8 cellular contexts compared by ENCODE assay signal in the genomic region with DNA sequence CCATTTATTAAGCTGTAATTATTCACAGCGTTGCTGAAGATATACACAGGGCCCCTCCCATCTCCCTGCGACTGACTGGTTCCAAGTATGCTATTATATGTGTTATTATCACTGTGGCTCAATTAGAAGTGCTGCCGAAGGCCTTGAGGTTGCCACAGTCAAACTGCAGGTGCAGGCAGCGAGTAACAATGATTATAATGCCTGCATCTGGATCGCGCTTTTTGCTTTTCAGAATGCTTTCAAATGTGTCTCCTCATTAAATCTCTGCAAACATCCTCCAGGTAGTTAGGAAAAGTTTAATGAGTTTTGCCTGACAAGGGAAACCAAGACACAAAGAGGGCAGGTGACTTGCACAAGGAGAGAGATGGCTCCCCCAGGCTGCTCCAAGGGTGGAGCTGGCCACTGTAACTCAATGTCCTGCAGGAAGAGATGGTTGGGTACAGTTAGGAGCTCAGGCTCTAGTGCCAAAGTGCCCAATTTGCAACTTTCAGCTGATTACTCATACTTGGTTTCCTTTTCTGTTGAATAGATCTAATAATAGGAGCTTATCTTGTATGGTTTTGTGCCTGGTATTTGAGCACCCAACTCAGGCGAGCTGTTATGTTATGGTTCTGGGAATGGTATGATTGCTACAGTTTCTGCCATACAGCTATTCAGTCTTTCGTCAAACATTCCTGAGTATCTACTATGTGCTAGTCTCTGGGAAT. TPM values are rescaled to one million over a fixed set of nuclear protein-coding genes. Genes with fewer than 3 reads are reported as not detected.
DNase-seq lines count a peak whose midpoint lies in the region; ATAC-seq and TF ChIP-seq lines count a peak whose summit lies in the region.

No MANE protein-coding gene starts in this region.

- peaks cover 6 to 37% of the 10 kb centered on the region in 2 donors for H3K4me1 ChIP-seq in lung (ENCODE audit: control insufficient read depth in 2 of 2, insufficient read depth in 2 of 2, low read length in 2 of 2)
- peaks cover 29% of the 10 kb centered on the region for H3K4me1 ChIP-seq in body of pancreas
- H3K4me1 ChIP-seq in mesendoderm (ENCODE audit: control insufficient read depth, low read depth, low read length): peaks cover 7% of the 10 kb centered on the region

- no peak overlapping the region for H3K4me2 ChIP-seq in mesendoderm (ENCODE audit: low read length)

- no peak overlapping the region for H2BK5ac ChIP-seq in mesendoderm (ENCODE audit: low read length)

- H3K9me3 ChIP-seq in lung (ENCODE audit: control insufficient read depth in 2 of 2, insufficient read depth in 1 of 2, low read length in 1 of 2) (no peaks in the 10 kb centered on the region), body of pancreas (no peaks in the 10 kb centered on the region)

- no peaks in the 10 kb centered on the region for H3K79me2 ChIP-seq in mesendoderm (ENCODE audit: control insufficient read depth, insufficient read depth, low read length)

- H3K4me3 Mint-ChIP-seq in activated CD4-positive, alpha-beta memory T cell treated with anti-CD3 and anti-CD28 coated beads for 36 hours: peak overlapping the region; percentile 67

- no peak overlapping the region for H3K4ac ChIP-seq in mesendoderm (ENCODE audit: low read depth, low read length)

- no peak overlapping the region for H3K18ac ChIP-seq in mesendoderm (ENCODE audit: low read length)

- H3K9me3 Mint-ChIP-seq in activated CD4-positive, alpha-beta memory T cell treated with anti-CD3 and anti-CD28 coated beads for 36 hours: no peaks in the 10 kb centered on the region

- no peaks in the 10 kb centered on the region for H3K27me3 Mint-ChIP-seq in activated CD4-positive, alpha-beta memory T cell treated with anti-CD3 and anti-CD28 coated beads for 36 hours

- H3K36me3 Mint-ChIP-seq in activated CD4-positive, alpha-beta memory T cell treated with anti-CD3 and anti-CD28 coated beads for 36 hours: peaks cover 4% of the 10 kb centered on the region

- DNase-seq in COR-L47 (lab: John Stamatoyannopoulos, UW): peak; percentile 92
- DNase-seq in activated CD4-positive, alpha-beta memory T cell treated with anti-CD3 and anti-CD28 coated beads for 36 hours: no peak
- DNase-seq in lung (ENCODE audit: low spot score): no peak
- no peak for DNase-seq in body of pancreas
- no peak for DNase-seq in mesendoderm

- WGBS in lung, 2 donors: 63 to 74% methylated on average over 8 of the region's 8 CpGs
- 47 to 64% methylated on average over 8 of the region's 8 CpGs for WGBS in body of pancreas, 2 donors
- WGBS in mesendoderm (ENCODE audit: extremely low coverage, insufficient coverage, low lambda C conversion rate): no CpG with 5 or more reads among the region's 8 CpGs

- no peak overlapping the region for H2BK15ac ChIP-seq in mesendoderm (replicated peaks; ENCODE audit: low read depth)

- no peak overlapping the region for H4K5ac ChIP-seq in mesendoderm (ENCODE audit: low read length)

- H3K27ac Mint-ChIP-seq in activated CD4-positive, alpha-beta memory T cell treated with anti-CD3 and anti-CD28 coated beads for 36 hours: peak overlapping the region; percentile 92

- H2AK5ac ChIP-seq in mesendoderm (ENCODE audit: low read length): no peak overlapping the region

- H3K23ac ChIP-seq in mesendoderm (ENCODE audit: low read length): no peak overlapping the region

- no peak overlapping the region for H3K56ac ChIP-seq in mesendoderm (ENCODE audit: low read length)

- H3K36me3 ChIP-seq in lung (ENCODE audit: control insufficient read depth in 2 of 2, insufficient read depth in 2 of 2, low read length in 2 of 2): no peaks in the 10 kb centered on the region
- H3K36me3 ChIP-seq in body of pancreas (replicated peaks in 1 of 2; ENCODE audit: insufficient read depth in 1 of 2, low read depth in 2 of 2): no peaks in the 10 kb centered on the region
- H3K36me3 ChIP-seq in mesendoderm (ENCODE audit: control insufficient read depth, insufficient read depth, low read length): no peaks in the 10 kb centered on the region

- no peaks in the 10 kb centered on the region for H3K79me1 ChIP-seq in mesendoderm (ENCODE audit: low read length)

- no peak overlapping the region for H2BK120ac ChIP-seq in mesendoderm (ENCODE audit: low read depth, low read length)

- POLR2A ChIA-PET in activated CD4-positive, alpha-beta memory T cell treated with anti-CD3 and anti-CD28 coated beads for 36 hours (lab: Charles Lee): interaction anchor here (0.9 to 2.6 kb wide), 3 partner anchors 13 to 29 kb away, joined by 3 to 14 read pairs (median 8); partner anchors contain the start of gene GLRX5

- no peak overlapping the region for H3K9ac ChIP-seq in mesendoderm (ENCODE audit: low read length)

- no peaks in the 10 kb centered on the region for H3K27me3 ChIP-seq in lung (ENCODE audit: control insufficient read depth, insufficient read depth)
- H3K27me3 ChIP-seq in body of pancreas: no peaks in the 10 kb centered on the region
- no peaks in the 10 kb centered on the region for H3K27me3 ChIP-seq in mesendoderm (ENCODE audit: insufficient read depth, low read length, poor library complexity)

- CTCF ChIA-PET in activated CD4-positive, alpha-beta memory T cell treated with anti-CD3 and anti-CD28 coated beads for 36 hours (lab: Charles Lee): interaction anchor here (0.6 to 1.9 kb wide), 6 partner anchors 9 to 92 kb away, joined by 3 to 19 read pairs (median 4); no protein-coding TSS in a partner anchor

- peak overlapping the region; percentile 51 to 58 for H3K27ac ChIP-seq in lung (ENCODE audit: low read depth in 1 of 2, low read length in 1 of 2)
- H3K27ac ChIP-seq in body of pancreas: no peak overlapping the region
- H3K27ac ChIP-seq in mesendoderm (ENCODE audit: low read depth, low read length): no peak overlapping the region

- peaks cover 76% of the 10 kb centered on the region for H3K4me1 Mint-ChIP-seq in activated CD4-positive, alpha-beta memory T cell treated with anti-CD3 and anti-CD28 coated beads for 36 hours (ENCODE audit: low read depth)

- H3K4me3 ChIP-seq in lung (no peak overlapping the region), body of pancreas (no peak overlapping the region), mesendoderm (ENCODE audit: low read length) (no peak overlapping the region)

- intact Hi-C loops in activated CD4-positive, alpha-beta memory T cell treated with anti-CD3 and anti-CD28 coated beads for 36 hours (cut with micrococcal nuclease): loop anchor here (2.0 to 5.0 kb wide), 2 partner anchors 55 to 361 kb away; partner anchors contain the start of gene DICER1
- intact Hi-C loops in body of pancreas (cut with DNase I): no loop called here

- TF ChIP-seq POLR2A in body of pancreas (IDR thresholded peaks at IDR 0.05): no peak

- no peak for TF ChIP-seq CTCF in lung (IDR thresholded peaks at IDR 0.05; ENCODE audit: control extremely low read depth, extremely low read depth)
- no peak for TF ChIP-seq CTCF in body of pancreas (IDR thresholded peaks at IDR 0.05)

- ATAC-seq in HG03108 (IDR thresholded peaks at IDR 0.05; ENCODE audit: unreplicated experiment): peak; percentile 25
- ATAC-seq in lung (ENCODE audit: insufficient read depth, low FRiP score): no peak
- ATAC-seq in body of pancreas: no peak
- no peak for ATAC-seq in HG02840 (IDR thresholded peaks at IDR 0.05; ENCODE audit: low FRiP score, unreplicated experiment)
- no peak for ATAC-seq in HG02588 (IDR thresholded peaks at IDR 0.05; ENCODE audit: unreplicated experiment)

- no peak overlapping the region for H4K8ac ChIP-seq in mesendoderm (ENCODE audit: low read depth, low read length)

RNA-seq across cellular contexts. Expression of gene SYNE3, which starts 1.7 kb away (rescaled TPM):
- 10 to 100 TPM; 35.3 to 37.3 TPM for total RNA-seq in activated CD4-positive, alpha-beta memory T cell treated with anti-CD3 and anti-CD28 coated beads for 36 hours
- total RNA-seq in lung (10 to 100 TPM in 1 of 2 donors, 1 to 10 TPM in 1; 8.4 to 30.5 TPM), body of pancreas (1 to 10 TPM; 7.0 to 7.3 TPM)
- 1 to 10 TPM; 2.7 to 3.7 TPM for polyA plus RNA-seq in lung
- polyA plus RNA-seq in mesendoderm (2013, experiment 1 of 2): 0.34 TPM
- polyA plus RNA-seq in mesendoderm (2013, experiment 2 of 2): 0.31 TPM

RNA-seq across cellular contexts. Expression of gene GLRX5, which starts 16.7 kb away (rescaled TPM):
- total RNA-seq in activated CD4-positive, alpha-beta memory T cell treated with anti-CD3 and anti-CD28 coated beads for 36 hours: 10 to 100 TPM; 31.8 to 32.2 TPM
- total RNA-seq in lung (10 to 100 TPM; 22.4 to 35.6 TPM), body of pancreas (10 to 100 TPM; 21.5 to 49.1 TPM)
- 10 to 100 TPM; 27.3 to 30.9 TPM for polyA plus RNA-seq in lung
- polyA plus RNA-seq in mesendoderm (2013, experiment 1 of 2): 71.4 TPM
- 69.3 TPM for polyA plus RNA-seq in mesendoderm (2013, experiment 2 of 2)

Comparison
In these comparisons a context has a peak if more than half of its experiments do, and no peak if none do; other contexts are left out.
1. H3K27ac ChIP-seq: peak in lung (2 of 2); none in body of pancreas (0 of 4) and mesendoderm (single experiment).